Comparison of ENCODE assay signal across 31 cellular contexts in the genomic region with DNA sequence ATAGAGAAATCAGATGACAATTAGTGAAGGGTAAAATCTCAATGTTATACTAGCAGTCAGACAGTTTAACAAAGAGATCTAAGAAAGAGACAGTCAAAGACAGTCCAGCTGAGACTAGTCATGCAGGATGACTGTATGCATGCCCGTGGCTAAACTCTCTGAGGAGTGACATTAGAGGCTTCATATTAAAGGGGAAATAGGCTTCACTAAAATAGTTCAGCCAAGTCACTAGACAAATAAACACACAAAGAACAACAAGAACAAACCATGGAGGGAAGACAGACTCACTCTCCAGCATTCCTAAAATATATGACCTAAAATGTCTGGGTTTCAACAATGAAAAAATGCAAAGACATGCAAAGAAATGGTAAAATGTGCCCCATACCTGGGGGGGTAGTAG. TPM values are rescaled to one million over a fixed set of nuclear protein-coding genes. Genes with fewer than 3 reads are reported as not detected.
A peak's percentile ranks its signal among the peaks of the same experiment; 100 is the strongest.
DNase-seq lines count a peak whose midpoint lies in the region; ATAC-seq, FAIRE-seq and TF ChIP-seq lines count a peak whose summit lies in the region.
"Had no signal": no experiment of that assay in that cellular context is flagged by ENCODE, and none has a peak within 500 bp of the region (broad histone marks: within the 10 kb centered on the region; RNA-seq: fewer than 3 reads in every experiment).

No MANE protein-coding gene starts in this region.

- H3K27ac Mint-ChIP-seq in T-cell: no peak overlapping the region
- H3K27ac Mint-ChIP-seq in mesothelial cell of epicardium: no peak overlapping the region
- H3K27ac Mint-ChIP-seq: activated CD4-positive, alpha-beta memory T cell treated with anti-CD3 and anti-CD28 coated beads, Interleukin-2, amount 10 ng/mL, durations not matched to agents 7 days and 5 days; activated naive CD4-positive, alpha-beta T cell treated with anti-CD3 and anti-CD28 coated beads, Interleukin-2, amount 50 U/mL, for 24 hours; activated T-helper 17 cell treated with anti-CD3 and anti-CD28 coated beads, Interleukin-2, amount 50 U/mL, for 72 hours; GM23338; neural progenitor cell; stimulated activated memory B cell treated with anti-CD40 and anti-IgM and Interleukin-4, amounts not matched to agents 10 μg/mL and 1 μg/mL and 100 μg/mL, for 72 hours had no signal

- BruUV-seq in endothelial cell of umbilical vein (replicated peaks; lab: Mats Ljungman, UMichigan): no TSS peak

- H3K79me2 ChIP-seq in endothelial cell of umbilical vein (ENCODE audit: control insufficient read depth, insufficient read depth, low read length): no peaks in the 10 kb centered on the region

- H3K4me1 ChIP-seq in endothelial cell of umbilical vein (ENCODE audit: control insufficient read depth, extremely low read depth, insufficient read depth, low read length) (no peaks in the 10 kb centered on the region), HAP-1 (peaks cover 4% of the 10 kb centered on the region; the same call in 1 of the 2 replicates)
- H3K4me1 ChIP-seq: neural progenitor cell, right lobe of liver had no signal

- peak; percentile 4 for FAIRE-seq in endothelial cell of umbilical vein (lab: Jason Lieb, UNC)
- FAIRE-seq: D721Med, GM12891 had no signal

- H3K4me1 Mint-ChIP-seq in T-cell (no peaks in the 10 kb centered on the region), mesothelial cell of epicardium (peaks cover 23% of the 10 kb centered on the region)
- H3K4me1 Mint-ChIP-seq: activated CD4-positive, alpha-beta memory T cell treated with anti-CD3 and anti-CD28 coated beads, Interleukin-2, amount 10 ng/mL, durations not matched to agents 7 days and 5 days; activated naive CD4-positive, alpha-beta T cell treated with anti-CD3 and anti-CD28 coated beads, Interleukin-2, amount 50 U/mL, for 24 hours; activated T-helper 17 cell treated with anti-CD3 and anti-CD28 coated beads, Interleukin-2, amount 50 U/mL, for 72 hours; central memory CD8-positive, alpha-beta T cell; GM23338; stimulated activated memory B cell treated with anti-CD40 and anti-IgM and Interleukin-4, amounts not matched to agents 10 μg/mL and 1 μg/mL and 100 μg/mL, for 72 hours had no signal

- no peak for TF ChIP-seq CTCF in endothelial cell of umbilical vein (IDR thresholded peaks at IDR 0.05; ENCODE audit: extremely low read depth in 1 of 2, insufficient read depth in 1 of 2, low read depth in 1 of 2, low read length in 2 of 2)
- TF ChIP-seq CTCF in mesothelial cell of epicardium (IDR thresholded peaks at IDR 0.05; ENCODE audit: unreplicated experiment): no peak

- no peak overlapping the region for H3K4me2 ChIP-seq in endothelial cell of umbilical vein (ENCODE audit: insufficient read depth, low read length)
- H3K4me2 ChIP-seq: GM23338, neural progenitor cell had no signal

- H3K4me3 ChIP-seq in endothelial cell of umbilical vein (replicated peaks in 1 of 3; ENCODE audit: insufficient read depth in 1 of 3, low read depth in 1 of 3, low read length in 3 of 3) (no peak overlapping the region), HAP-1 (no peak overlapping the region)
- H3K4me3 ChIP-seq: GM23338, neural progenitor cell, right lobe of liver had no signal

- CTCF ChIA-PET in endothelial cell of umbilical vein (lab: Charles Lee) (interaction anchor here (1.5 kb wide), 1 partner anchor 23 kb away, joined by 5 read pairs; no protein-coding TSS in a partner anchor), T-cell (lab: Charles Lee) (no interaction called here)

- no peak overlapping the region for H3K9ac ChIP-seq in endothelial cell of umbilical vein (replicated peaks; ENCODE audit: extremely low read depth, insufficient read depth, low read length)
- H3K9ac ChIP-seq: neural progenitor cell had no signal

- H2AFZ ChIP-seq in endothelial cell of umbilical vein (ENCODE audit: low read depth, low read length): no peak overlapping the region
- H2AFZ ChIP-seq: neural progenitor cell had no signal

- DNase-seq in AG20443 (ENCODE audit: low spot score): peak; percentile 35
- peak; percentile 66 for DNase-seq in RPMI7951 (ENCODE audit: low read depth)
- DNase-seq in endothelial cell of umbilical vein (ENCODE audit: low read depth, low spot score): no peak
- peak; percentile 34 for DNase-seq in kidney glomerular epithelial cell (lab: John Stamatoyannopoulos, UW)
- DNase-seq in T-cell: no peak
- no peak for DNase-seq in mesothelial cell of epicardium (ENCODE audit: low spot score in 2 of 2, unreplicated experiment in 2 of 2)
- DNase-seq in stimulated activated CD4-positive, alpha-beta T cell treated with anti-CD3 and anti-CD28 coated beads, Interleukin-12 subunit alpha, Interleukin-12 subunit beta, amount 100 ng/mL, for 4 hours: no peak
- no peak for DNase-seq in HAP-1 (ENCODE audit: low spot score in 2 of 2)
- DNase-seq: 8988T; activated CD4-positive, alpha-beta memory T cell treated with anti-CD3 and anti-CD28 coated beads, Interleukin-2, amount 10 ng/mL, durations not matched to agents 7 days and 5 days; activated CD4-positive, alpha-beta T cell treated with anti-CD3 and anti-CD28 coated beads for 1 hour; aorta; dermis blood vessel endothelial cell; head of caudate nucleus; NCI-H1694; NCI-H2171; NCI-H510A; right lobe of liver; stimulated activated CD4-positive, alpha-beta T cell treated with anti-CD3 and anti-CD28 coated beads, Interleukin-4, amount 100 ng/mL, for 4 hours had no signal

- H3K27ac ChIP-seq in endothelial cell of umbilical vein (ENCODE audit: insufficient read depth, low read depth, low read length): no peak overlapping the region
- H3K27ac ChIP-seq: neural progenitor cell, right lobe of liver had no signal

- no peak for ATAC-seq in T-cell (replicated peaks in 1 of 4)
- ATAC-seq: activated T-helper 17 cell treated with anti-CD3 and anti-CD28 coated beads, Interleukin-2, amount 50 U/mL, for 72 hours; GM23338; Panc1; right lobe of liver; stimulated activated memory B cell treated with anti-CD40 and anti-IgM and Interleukin-4, amounts not matched to agents 10 μg/mL and 1 μg/mL and 100 μg/mL, for 72 hours had no signal

- H4K20me1 ChIP-seq in endothelial cell of umbilical vein (replicated peaks; ENCODE audit: control insufficient read depth, extremely low read depth, insufficient read depth, low read length): no peaks in the 10 kb centered on the region

- no peak for TF ChIP-seq POLR2A in endothelial cell of umbilical vein (IDR thresholded peaks at IDR 0.05; ENCODE audit: low read depth, low read length)

- H3K9me3 Mint-ChIP-seq in T-cell (peaks cover 3 to 16% (median 7%) of the 10 kb centered on the region in 3 donors), mesothelial cell of epicardium (peaks cover 19% of the 10 kb centered on the region)
- H3K9me3 Mint-ChIP-seq: activated CD4-positive, alpha-beta memory T cell treated with anti-CD3 and anti-CD28 coated beads, Interleukin-2, amount 10 ng/mL, durations not matched to agents 7 days and 5 days; central memory CD8-positive, alpha-beta T cell had no signal

- H3K9me1 ChIP-seq in endothelial cell of umbilical vein (replicated peaks; ENCODE audit: control insufficient read depth, extremely low read depth, insufficient read depth, low read length): no peaks in the 10 kb centered on the region

- no peaks in the 10 kb centered on the region for H3K36me3 ChIP-seq in endothelial cell of umbilical vein (ENCODE audit: control insufficient read depth in 2 of 2, extremely low read depth in 1 of 2, insufficient read depth in 2 of 2, low read length in 2 of 2)
- no peaks in the 10 kb centered on the region for H3K36me3 ChIP-seq in HAP-1 (replicated peaks)
- H3K36me3 ChIP-seq: neural progenitor cell, right lobe of liver had no signal

- intact Hi-C loops in endothelial cell of umbilical vein (cut with micrococcal nuclease): no loop called here

- POLR2A ChIA-PET in endothelial cell of umbilical vein (lab: Charles Lee): no interaction called here
- POLR2A ChIA-PET in T-cell (lab: Charles Lee): no interaction called here

- in situ Hi-C loops in HAP-1 (cut with MboI; ENCODE audit: low sequenced_read_pairs): no loop called here

- H3K27me3 ChIP-seq in endothelial cell of umbilical vein (ENCODE audit: control insufficient read depth in 2 of 2, insufficient read depth in 2 of 2, low read length in 2 of 2) (peaks cover 10 to 12% of the 10 kb centered on the region in 2 experiments), HAP-1 (ENCODE audit: low read depth) (peaks cover 24% of the 10 kb centered on the region; the same call in 1 of the 2 replicates)
- H3K27me3 ChIP-seq: neural progenitor cell, right lobe of liver had no signal

- H3K4me3 Mint-ChIP-seq in T-cell: no peak overlapping the region
- H3K4me3 Mint-ChIP-seq in mesothelial cell of epicardium: no peak overlapping the region
- H3K4me3 Mint-ChIP-seq: activated CD4-positive, alpha-beta memory T cell treated with anti-CD3 and anti-CD28 coated beads, Interleukin-2, amount 10 ng/mL, durations not matched to agents 7 days and 5 days; activated naive CD4-positive, alpha-beta T cell treated with anti-CD3 and anti-CD28 coated beads, Interleukin-2, amount 50 U/mL, for 24 hours; activated T-helper 17 cell treated with anti-CD3 and anti-CD28 coated beads, Interleukin-2, amount 50 U/mL, for 72 hours; central memory CD8-positive, alpha-beta T cell; GM23338; neural progenitor cell; stimulated activated memory B cell treated with anti-CD40 and anti-IgM and Interleukin-4, amounts not matched to agents 10 μg/mL and 1 μg/mL and 100 μg/mL, for 72 hours had no signal

- dilution Hi-C loops in endothelial cell of umbilical vein (cut with MboI; ENCODE audit: extremely low pct_ligation_motif_present, low sequenced_read_pairs): no loop called here

- H3K27me3 Mint-ChIP-seq in T-cell: peaks cover 36 to 41% of the 10 kb centered on the region in 2 donors
- no peaks in the 10 kb centered on the region for H3K27me3 Mint-ChIP-seq in mesothelial cell of epicardium (ENCODE audit: low read depth)

- H3K36me3 Mint-ChIP-seq in T-cell (no peaks in the 10 kb centered on the region), mesothelial cell of epicardium (peaks cover 5% of the 10 kb centered on the region)
- H3K36me3 Mint-ChIP-seq: activated naive CD4-positive, alpha-beta T cell treated with anti-CD3 and anti-CD28 coated beads, Interleukin-2, amount 50 U/mL, for 24 hours; neural progenitor cell; stimulated activated memory B cell treated with anti-CD40 and anti-IgM and Interleukin-4, amounts not matched to agents 10 μg/mL and 1 μg/mL and 100 μg/mL, for 72 hours had no signal

- H3K9me3 ChIP-seq in endothelial cell of umbilical vein (replicated peaks; ENCODE audit: control insufficient read depth, insufficient read depth, low read length) (no peaks in the 10 kb centered on the region), HAP-1 (0 out of 2 replicates have a peak, but pooled peaks cover 4% of the 10 kb centered on the region)

RNA-seq across cellular contexts. Expression of gene APLNR, which starts 18.6 kb away (rescaled TPM):
- not detected in 2 replicates for total RNA-seq in RPMI7951 (2014; rRNA removed; shearing (Covaris generic))
- 0.09 and 0.38 TPM in 2 replicates for total RNA-seq in endothelial cell of umbilical vein
- 0.03 and 0.04 TPM in 2 replicates for polyA plus RNA-seq in endothelial cell of umbilical vein
- 0.01 and 0.04 TPM in 2 replicates for polyA plus RNA-seq in endothelial cell of umbilical vein (2011; cell fraction: cytosol; rRNA removed)
- polyA plus RNA-seq in endothelial cell of umbilical vein (2011; cell fraction: nucleus; rRNA removed): 0.09 and 0.17 TPM in 2 replicates
- 0.09 and 0.11 TPM in 2 replicates for polyA plus RNA-seq in endothelial cell of umbilical vein (2012)
- polyA minus RNA-seq in endothelial cell of umbilical vein: 0.07 TPM in 1 of 2 replicates, not detected in the other
- not detected for polyA minus RNA-seq in endothelial cell of umbilical vein (2011; cell fraction: cytosol; rRNA and poly(A)+ RNA removed)
- polyA minus RNA-seq in endothelial cell of umbilical vein (2011; cell fraction: nucleus; rRNA and poly(A)+ RNA removed): not detected in 2 replicates
- total RNA-seq in T-cell: not detected
- total RNA-seq in mesothelial cell of epicardium: 3.1 to 3.4 TPM (median 3.1 TPM) in 3 replicates
- total RNA-seq: activated CD4-positive, alpha-beta memory T cell treated with anti-CD3 and anti-CD28 coated beads, Interleukin-2, amount 10 ng/mL, durations not matched to agents 7 days and 5 days; activated T-helper 17 cell treated with anti-CD3 and anti-CD28 coated beads, Interleukin-2, amount 50 U/mL, for 72 hours; Daoy; kidney epithelial cell; T-helper 1 cell treated with Interleukin-12 subunit alpha and Interleukin-12 subunit beta and Interleukin-4 antibody, amounts not matched to agents 30 ng/mL and 1 ng/mL, for 36 hours had no signal
- polyA plus RNA-seq: GM23338 had no signal

Comparison
In these comparisons a context has a peak if more than half of its experiments do, and no peak if none do; other contexts are left out.
1. DNase-seq: peak in AG20443 (single experiment), RPMI7951 (single experiment) and kidney glomerular epithelial cell (single experiment); none in endothelial cell of umbilical vein (single experiment), T-cell (0 of 34), mesothelial cell of epicardium (0 of 2), stimulated activated CD4-positive, alpha-beta T cell treated with anti-CD3 and anti-CD28 coated beads, Interleukin-12 subunit alpha, Interleukin-12 subunit beta, amount 100 ng/mL, for 4 hours (single experiment) and HAP-1 (0 of 2).